Comparison of ENCODE assay signal across 1 cellular context in the genomic region with DNA sequence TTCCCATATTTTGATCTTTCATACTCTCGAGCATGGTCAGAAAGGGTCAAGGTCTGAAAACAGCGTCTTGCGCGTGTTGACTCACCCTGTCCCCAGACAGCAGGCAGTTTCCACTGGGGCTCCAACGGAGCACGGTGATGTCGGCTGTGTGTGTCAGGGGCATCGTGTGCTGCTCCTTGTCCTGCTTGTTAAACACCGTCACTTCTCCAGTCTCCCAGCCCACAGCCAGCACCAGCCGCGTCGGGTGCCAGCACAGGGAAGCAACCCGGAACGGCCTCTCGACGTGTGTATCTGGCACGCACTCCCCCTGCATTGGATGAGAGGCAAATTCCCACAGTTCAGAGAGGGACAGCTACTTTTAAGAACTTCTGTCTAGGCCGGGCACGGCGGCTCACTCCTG.
A peak's percentile ranks its signal among the peaks of the same experiment; 100 is the strongest.
TF ChIP-seq lines count a peak whose summit lies in the region.

No MANE protein-coding gene starts in this region.

TF ChIP-seq in HepG2, 621 proteins besides CTCF, POLR2A, EP300 and RAD21:
- peak; percentile 80 for TF ChIP-seq ZBTB38 (CRISPR knock-in tag; IDR thresholded peaks at IDR 0.05)
- TF ChIP-seq FOSL2 (CRISPR knock-in tag; IDR thresholded peaks at IDR 0.05), result 0 out of 2 replicates have a peak, but pooled peaks have one; percentile 17
- TF ChIP-seq, protein P1, sequence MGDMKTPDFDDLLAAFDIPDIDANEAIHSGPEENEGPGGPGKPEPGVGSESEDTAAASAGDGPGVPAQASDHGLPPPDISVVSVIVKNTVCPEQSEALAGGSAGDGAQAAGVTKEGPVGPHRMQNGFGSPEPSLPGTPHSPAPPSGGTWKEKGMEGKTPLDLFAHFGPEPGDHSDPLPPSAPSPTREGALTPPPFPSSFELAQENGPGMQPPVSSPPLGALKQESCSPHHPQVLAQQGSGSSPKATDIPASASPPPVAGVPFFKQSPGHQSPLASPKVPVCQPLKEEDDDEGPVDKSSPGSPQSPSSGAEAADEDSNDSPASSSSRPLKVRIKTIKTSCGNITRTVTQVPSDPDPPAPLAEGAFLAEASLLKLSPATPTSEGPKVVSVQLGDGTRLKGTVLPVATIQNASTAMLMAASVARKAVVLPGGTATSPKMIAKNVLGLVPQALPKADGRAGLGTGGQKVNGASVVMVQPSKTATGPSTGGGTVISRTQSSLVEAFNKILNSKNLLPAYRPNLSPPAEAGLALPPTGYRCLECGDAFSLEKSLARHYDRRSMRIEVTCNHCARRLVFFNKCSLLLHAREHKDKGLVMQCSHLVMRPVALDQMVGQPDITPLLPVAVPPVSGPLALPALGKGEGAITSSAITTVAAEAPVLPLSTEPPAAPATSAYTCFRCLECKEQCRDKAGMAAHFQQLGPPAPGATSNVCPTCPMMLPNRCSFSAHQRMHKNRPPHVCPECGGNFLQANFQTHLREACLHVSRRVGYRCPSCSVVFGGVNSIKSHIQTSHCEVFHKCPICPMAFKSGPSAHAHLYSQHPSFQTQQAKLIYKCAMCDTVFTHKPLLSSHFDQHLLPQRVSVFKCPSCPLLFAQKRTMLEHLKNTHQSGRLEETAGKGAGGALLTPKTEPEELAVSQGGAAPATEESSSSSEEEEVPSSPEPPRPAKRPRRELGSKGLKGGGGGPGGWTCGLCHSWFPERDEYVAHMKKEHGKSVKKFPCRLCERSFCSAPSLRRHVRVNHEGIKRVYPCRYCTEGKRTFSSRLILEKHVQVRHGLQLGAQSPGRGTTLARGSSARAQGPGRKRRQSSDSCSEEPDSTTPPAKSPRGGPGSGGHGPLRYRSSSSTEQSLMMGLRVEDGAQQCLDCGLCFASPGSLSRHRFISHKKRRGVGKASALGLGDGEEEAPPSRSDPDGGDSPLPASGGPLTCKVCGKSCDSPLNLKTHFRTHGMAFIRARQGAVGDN (CRISPR knock-in tag; IDR thresholded peaks at IDR 0.05), result 0 out of 2 replicates have a peak, but pooled peaks have one; percentile 12
- TF ChIP-seq RARA (CRISPR knock-in tag; IDR thresholded peaks at IDR 0.05), result peak; percentile 32; the same call in 1 of the 2 replicates
- no peak for TF ChIP-seq TCF7L2 (IDR thresholded peaks at IDR 0.05; ENCODE audit: low read depth, low read length)
- peak; percentile 5; the same call in 1 of the 2 replicates for TF ChIP-seq HNF4A (CRISPR knock-in tag; IDR thresholded peaks at IDR 0.05)
